Comparison of ENCODE assay signal across 9 cellular contexts in the genomic region with DNA sequence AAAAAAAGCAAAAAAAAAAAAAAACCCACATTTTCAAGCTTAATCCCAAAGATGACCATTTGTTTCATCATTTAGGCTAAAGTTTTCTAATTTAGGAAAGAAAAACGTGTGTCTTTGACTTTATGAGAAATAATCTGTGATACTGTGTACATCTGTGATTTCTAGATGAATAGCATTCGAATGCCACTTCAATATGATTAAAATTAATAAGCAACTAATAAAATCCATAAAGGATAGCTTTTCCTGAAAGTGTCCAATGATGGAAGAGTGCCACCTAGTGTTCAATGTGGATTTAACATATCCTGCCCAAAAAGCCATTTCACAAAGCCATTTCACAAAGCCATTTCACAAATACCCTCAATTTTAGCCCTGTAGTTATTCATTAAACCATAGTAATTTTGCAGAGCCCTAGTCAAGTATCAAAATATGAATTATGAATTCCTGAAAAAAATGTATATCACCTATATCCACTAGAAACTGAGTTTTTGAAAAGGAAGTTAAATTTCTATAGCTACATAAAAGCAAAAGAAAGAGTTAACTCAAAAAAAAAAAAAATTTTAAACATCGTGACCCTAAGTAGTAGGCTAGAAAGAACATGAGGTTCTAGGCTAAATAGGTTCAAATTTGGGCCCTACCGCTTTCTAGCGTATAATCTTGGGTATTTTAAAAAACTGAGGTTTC. TPM values are rescaled to one million over a fixed set of nuclear protein-coding genes. Genes with fewer than 3 reads are reported as not detected.
DNase-seq lines count a peak whose midpoint lies in the region; ATAC-seq lines count a peak whose summit lies in the region.
"Had no signal": no experiment of that assay in that cellular context is flagged by ENCODE, and none has a peak within 500 bp of the region (broad histone marks: within the 10 kb centered on the region; RNA-seq: fewer than 3 reads in every experiment).

No MANE protein-coding gene starts in this region.

- ATAC-seq in HG03139 (IDR thresholded peaks at IDR 0.05; ENCODE audit: unreplicated experiment) (no peak), HG02642 (IDR thresholded peaks at IDR 0.05; ENCODE audit: poor library complexity, unreplicated experiment) (no peak)

- H3K9me3 Mint-ChIP-seq in CD8-positive, alpha-beta memory T cell = no peaks in the 10 kb centered on the region

- DNase-seq in CD8-positive, alpha-beta memory T cell = peak in 4 of 5 donors; percentile 6 to 50 (median 42)
- DNase-seq in H4 (ENCODE audit: low spot score) = peak; percentile 38
- DNase-seq in NCI-H748 treated with DMSO at 0.1 percent for 48 hours (lab: John Stamatoyannopoulos, UW) = peak; percentile 8
- peak; percentile 74 for DNase-seq in cerebellar cortex (ENCODE audit: low spot score)
- DNase-seq in medulla oblongata (ENCODE audit: extremely low spot score) = peak; percentile 82
- no peak for DNase-seq in 8988T

- peaks cover 0 to 7% (median 0%) of the 10 kb centered on the region in 3 donors for H3K36me3 Mint-ChIP-seq in CD8-positive, alpha-beta memory T cell

- no peaks in the 10 kb centered on the region for H3K36me3 ChIP-seq in CD8-positive, alpha-beta memory T cell (ENCODE audit: insufficient read depth, low read length)
- H3K36me3 ChIP-seq: SJSA1 had no signal

- H3K4me1 Mint-ChIP-seq in CD8-positive, alpha-beta memory T cell = peaks cover 1 to 18% (median 8%) of the 10 kb centered on the region in 3 donors

- POLR2A ChIA-PET in CD8-positive, alpha-beta memory T cell (lab: Charles Lee) = interaction anchor here (0.6 kb wide), 2 partner anchors 1000 to 1263 kb away, joined by 4 read pairs; no protein-coding TSS in a partner anchor

- no peaks in the 10 kb centered on the region for H3K9me3 ChIP-seq in CD8-positive, alpha-beta memory T cell (ENCODE audit: low read length)
- H3K9me3 ChIP-seq: SJSA1 had no signal

- no peak overlapping the region for H3K4me3 Mint-ChIP-seq in CD8-positive, alpha-beta memory T cell

- H3K27me3 ChIP-seq in CD8-positive, alpha-beta memory T cell (ENCODE audit: insufficient read depth, low read length, poor library complexity, severe bottlenecking) = no peaks in the 10 kb centered on the region
- H3K27me3 ChIP-seq: SJSA1 had no signal

- H3K27ac ChIP-seq in CD8-positive, alpha-beta memory T cell (ENCODE audit: low read depth, low read length) = no peak overlapping the region
- H3K27ac ChIP-seq: SJSA1 had no signal

- H3K4me1 ChIP-seq in CD8-positive, alpha-beta memory T cell (ENCODE audit: insufficient read depth, low read length) = no peaks in the 10 kb centered on the region
- H3K4me1 ChIP-seq: SJSA1 had no signal

- H3K4me3 ChIP-seq in CD8-positive, alpha-beta memory T cell (ENCODE audit: low read length) = no peak overlapping the region
- H3K4me3 ChIP-seq: SJSA1 had no signal

- no peak overlapping the region for H3K27ac Mint-ChIP-seq in CD8-positive, alpha-beta memory T cell

- CTCF ChIA-PET in CD8-positive, alpha-beta memory T cell (lab: Charles Lee) = interaction anchor here (0.7 to 5.4 kb wide), 21 partner anchors 8 to 1113 kb away, joined by 3 to 65 read pairs (median 4); a partner anchor contains a TSS

- no peaks in the 10 kb centered on the region for H3K27me3 Mint-ChIP-seq in CD8-positive, alpha-beta memory T cell

RNA-seq across cellular contexts. Expression of a gene that starts 19.1 kb away (rescaled TPM):
- 10 to 100 TPM; 21.7 to 25.3 TPM for total RNA-seq in CD8-positive, alpha-beta memory T cell
- polyA plus RNA-seq in CD8-positive, alpha-beta memory T cell = 28.3 TPM
- total RNA-seq in H4 (2014; rRNA removed; shearing (Covaris generic)) = 40.6 and 50.4 TPM in 2 replicates

RNA-seq across cellular contexts. Expression of a gene that starts 19.5 kb away (rescaled TPM):
- total RNA-seq in CD8-positive, alpha-beta memory T cell = 10 to 100 TPM; 13.5 to 17.4 TPM
- polyA plus RNA-seq in CD8-positive, alpha-beta memory T cell = 14.0 TPM
- total RNA-seq in H4 (2014; rRNA removed; shearing (Covaris generic)) = 14.1 and 23.5 TPM in 2 replicates
